In the genomic region with DNA sequence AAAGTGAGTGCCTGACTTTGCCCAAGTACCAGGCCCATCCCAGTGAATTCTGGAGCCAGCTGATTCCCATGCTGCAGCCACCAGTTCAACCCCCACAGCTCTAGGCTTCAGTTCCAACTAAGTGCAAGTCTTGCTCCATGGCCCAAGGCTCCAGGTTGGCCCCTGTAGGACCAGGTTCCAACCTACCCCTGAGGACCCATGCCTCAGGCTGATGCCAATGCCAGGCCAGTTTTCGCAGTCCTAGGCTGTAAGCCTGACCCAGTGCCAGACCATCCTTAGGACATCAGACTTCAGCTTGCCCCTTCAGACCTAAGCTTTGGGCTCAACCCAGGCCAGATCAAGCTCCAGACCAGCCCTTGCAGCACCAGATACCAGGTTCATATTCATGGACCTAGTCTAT, we compare ENCODE assay signal across 24 cellular contexts.
DNase-seq lines count a peak whose midpoint lies in the region; ATAC-seq, FAIRE-seq and TF ChIP-seq lines count a peak whose summit lies in the region.
"Had no signal": no experiment of that assay in that cellular context is flagged by ENCODE, and none has a peak within 500 bp of the region (broad histone marks: within the 10 kb centered on the region; RNA-seq: fewer than 3 reads in every experiment).

No MANE protein-coding gene starts in this region.

- no peak overlapping the region for H3K4me3 ChIP-seq in kidney (ENCODE audit: low read length in 2 of 2)
- no peak overlapping the region for H3K4me3 ChIP-seq in upper lobe of right lung
- H3K4me3 ChIP-seq in osteoblast (ENCODE audit: insufficient read depth, low read length) = no peak overlapping the region
- no peak overlapping the region for H3K4me3 ChIP-seq in CD8-positive, alpha-beta T cell (ENCODE audit: low read depth, low read length)
- H3K4me3 ChIP-seq: BLaER1, GM12878 had no signal

- H3K4me2 ChIP-seq in osteoblast (ENCODE audit: insufficient read depth, low read length) = no peak overlapping the region
- H3K4me2 ChIP-seq: BLaER1 had no signal

- peak; percentile 16 for ATAC-seq in upper lobe of right lung
- no peak for ATAC-seq in CD8-positive, alpha-beta T cell
- ATAC-seq: GM12878 had no signal

- peak; percentile 68 for DNase-seq in chondrocyte (ENCODE audit: low spot score)
- DNase-seq in kidney = peak; percentile 41
- DNase-seq in upper lobe of right lung = no peak
- DNase-seq in activated T-helper 1 cell treated with anti-CD3 and anti-CD28 coated beads, Interleukin-12 subunit alpha, Interleukin-12 subunit beta, Interleukin-2, Interleukin-4 antibody, amounts not matched to agents 30 ng/mL and 10 ng/mL and 1 ng/mL, durations not matched to agents 14 hours and 24 hours and 36 hours (ENCODE audit: low spot score) = no peak
- DNase-seq in osteoblast (ENCODE audit: insufficient read length, low spot score, missing footprints) = no peak
- no peak for DNase-seq in CD8-positive, alpha-beta T cell
- DNase-seq: 8988T; ACHN; BE2C; C1 segment of cervical spinal cord; CD4-positive, alpha-beta T cell; CD8-positive, alpha-beta memory T cell; COR-L47; DMS 273 treated with DMSO at 0.1 percent for 48 hours; DMS53; DMS79; DND-41; EL; GDM1 had no signal

- no peaks in the 10 kb centered on the region for H4K20me1 ChIP-seq in osteoblast (ENCODE audit: insufficient read depth, low read length)
- H4K20me1 ChIP-seq: BLaER1 had no signal

- H3K9me3 ChIP-seq in kidney (ENCODE audit: control insufficient read depth in 1 of 2, low read length in 2 of 2) = no peaks in the 10 kb centered on the region
- H3K9me3 ChIP-seq in upper lobe of right lung = no peaks in the 10 kb centered on the region
- peaks cover 6% of the 10 kb centered on the region for H3K9me3 ChIP-seq in osteoblast (ENCODE audit: low read depth, low read length)
- no peaks in the 10 kb centered on the region for H3K9me3 ChIP-seq in CD8-positive, alpha-beta T cell (ENCODE audit: low read length)
- H3K9me3 ChIP-seq: BE2C had no signal

- intact Hi-C loops in kidney (cut with DNase I) = no loop called here
- intact Hi-C loops in upper lobe of right lung (cut with DNase I) = no loop called here
- intact Hi-C loops in activated T-helper 1 cell treated with anti-CD3 and anti-CD28 coated beads, Interleukin-12 subunit alpha, Interleukin-12 subunit beta, Interleukin-2, Interleukin-4 antibody, amounts not matched to agents 30 ng/mL and 10 ng/mL and 1 ng/mL, durations not matched to agents 14 hours and 24 hours and 36 hours (cut with micrococcal nuclease) = no loop called here
- intact Hi-C loops in CD8-positive, alpha-beta T cell (cut with DNase I, micrococcal nuclease) = no loop called here

- H3K9ac ChIP-seq in kidney (ENCODE audit: low read length in 2 of 2) = no peak overlapping the region
- H3K9ac ChIP-seq: BLaER1 had no signal

- CTCF ChIA-PET in CD8-positive, alpha-beta T cell (lab: Charles Lee) = no interaction called here

- H3K4me3 Mint-ChIP-seq in chondrocyte (ENCODE audit: unreplicated experiment) = no peak overlapping the region
- H3K4me3 Mint-ChIP-seq in activated T-helper 1 cell treated with anti-CD3 and anti-CD28 coated beads, Interleukin-12 subunit alpha, Interleukin-12 subunit beta, Interleukin-2, Interleukin-4 antibody, amounts not matched to agents 30 ng/mL and 10 ng/mL and 1 ng/mL, durations not matched to agents 14 hours and 24 hours and 36 hours = no peak overlapping the region
- H3K4me3 Mint-ChIP-seq in CD8-positive, alpha-beta T cell = no peak overlapping the region
- H3K4me3 Mint-ChIP-seq: CD4-positive, alpha-beta T cell; CD8-positive, alpha-beta memory T cell had no signal

- H3K27ac ChIP-seq in kidney (ENCODE audit: low read depth in 2 of 2, low read length in 2 of 2) = no peak overlapping the region
- H3K27ac ChIP-seq in upper lobe of right lung = no peak overlapping the region
- no peak overlapping the region for H3K27ac ChIP-seq in osteoblast (ENCODE audit: low read depth, low read length)
- no peak overlapping the region for H3K27ac ChIP-seq in CD8-positive, alpha-beta T cell (ENCODE audit: low read depth, low read length)
- H3K27ac ChIP-seq: BLaER1 had no signal

- H3K4me1 Mint-ChIP-seq in chondrocyte (ENCODE audit: low read depth) = no peaks in the 10 kb centered on the region
- H3K4me1 Mint-ChIP-seq in activated T-helper 1 cell treated with anti-CD3 and anti-CD28 coated beads, Interleukin-12 subunit alpha, Interleukin-12 subunit beta, Interleukin-2, Interleukin-4 antibody, amounts not matched to agents 30 ng/mL and 10 ng/mL and 1 ng/mL, durations not matched to agents 14 hours and 24 hours and 36 hours (ENCODE audit: low read depth) = no peaks in the 10 kb centered on the region
- no peaks in the 10 kb centered on the region for H3K4me1 Mint-ChIP-seq in CD8-positive, alpha-beta T cell (ENCODE audit: low read depth)
- H3K4me1 Mint-ChIP-seq: CD8-positive, alpha-beta memory T cell had no signal

- no peak overlapping the region for H3K27ac Mint-ChIP-seq in chondrocyte (ENCODE audit: unreplicated experiment)
- no peak overlapping the region for H3K27ac Mint-ChIP-seq in activated T-helper 1 cell treated with anti-CD3 and anti-CD28 coated beads, Interleukin-12 subunit alpha, Interleukin-12 subunit beta, Interleukin-2, Interleukin-4 antibody, amounts not matched to agents 30 ng/mL and 10 ng/mL and 1 ng/mL, durations not matched to agents 14 hours and 24 hours and 36 hours
- no peak overlapping the region for H3K27ac Mint-ChIP-seq in CD8-positive, alpha-beta T cell
- H3K27ac Mint-ChIP-seq: CD4-positive, alpha-beta T cell had no signal

- no peaks in the 10 kb centered on the region for H3K36me3 ChIP-seq in kidney (ENCODE audit: control insufficient read depth in 1 of 2, insufficient read depth in 2 of 2, low read length in 2 of 2)
- no peaks in the 10 kb centered on the region for H3K36me3 ChIP-seq in upper lobe of right lung
- no peaks in the 10 kb centered on the region for H3K36me3 ChIP-seq in osteoblast (ENCODE audit: insufficient read depth, low read length)
- no peaks in the 10 kb centered on the region for H3K36me3 ChIP-seq in CD8-positive, alpha-beta T cell (ENCODE audit: insufficient read depth, low read length)
- H3K36me3 ChIP-seq: BE2C, BLaER1 had no signal

- H3K4me1 ChIP-seq in kidney (ENCODE audit: control insufficient read depth in 1 of 2, insufficient read depth in 1 of 2, low read depth in 1 of 2, low read length in 2 of 2) (no peaks in the 10 kb centered on the region), upper lobe of right lung (no peaks in the 10 kb centered on the region), osteoblast (ENCODE audit: insufficient read depth, low read length) (no peaks in the 10 kb centered on the region)
- H3K4me1 ChIP-seq in CD8-positive, alpha-beta T cell (ENCODE audit: insufficient read depth, low read length) = no peaks in the 10 kb centered on the region
- H3K4me1 ChIP-seq: BE2C, BLaER1 had no signal

- TF ChIP-seq CTCF in chondrocyte (IDR thresholded peaks at IDR 0.05) (no peak), kidney (IDR thresholded peaks at IDR 0.05; ENCODE audit: borderline replicate concordance, extremely low read depth, insufficient read depth) (no peak), upper lobe of right lung (IDR thresholded peaks at IDR 0.05) (no peak), osteoblast (IDR thresholded peaks at IDR 0.05; ENCODE audit: extremely low read depth, low read depth, low read length) (no peak)
- TF ChIP-seq CTCF in CD8-positive, alpha-beta T cell (IDR thresholded peaks at IDR 0.05) = no peak

- POLR2A ChIA-PET in CD8-positive, alpha-beta T cell (lab: Charles Lee) = no interaction called here

- H3K27me3 ChIP-seq in upper lobe of right lung (no peaks in the 10 kb centered on the region), osteoblast (ENCODE audit: insufficient read depth, low read length) (no peaks in the 10 kb centered on the region)
- H3K27me3 ChIP-seq in CD8-positive, alpha-beta T cell (ENCODE audit: insufficient read depth, low read length) = no peaks in the 10 kb centered on the region
- H3K27me3 ChIP-seq: BE2C, BLaER1 had no signal

- H3K79me2 ChIP-seq in osteoblast (ENCODE audit: insufficient read depth, low read length) = no peaks in the 10 kb centered on the region

- no peak overlapping the region for H2AFZ ChIP-seq in osteoblast (ENCODE audit: low read length)

- H3K27me3 Mint-ChIP-seq in chondrocyte (ENCODE audit: low read depth) = peaks cover 4% of the 10 kb centered on the region
- no peaks in the 10 kb centered on the region for H3K27me3 Mint-ChIP-seq in activated T-helper 1 cell treated with anti-CD3 and anti-CD28 coated beads, Interleukin-12 subunit alpha, Interleukin-12 subunit beta, Interleukin-2, Interleukin-4 antibody, amounts not matched to agents 30 ng/mL and 10 ng/mL and 1 ng/mL, durations not matched to agents 14 hours and 24 hours and 36 hours (ENCODE audit: insufficient read depth)
- no peaks in the 10 kb centered on the region for H3K27me3 Mint-ChIP-seq in CD8-positive, alpha-beta T cell (ENCODE audit: low read depth)
- H3K27me3 Mint-ChIP-seq: CD4-positive, alpha-beta T cell; CD8-positive, alpha-beta memory T cell had no signal

- peaks cover 20% of the 10 kb centered on the region for H3K9me3 Mint-ChIP-seq in chondrocyte (ENCODE audit: low read depth)
- peaks cover 11% of the 10 kb centered on the region for H3K9me3 Mint-ChIP-seq in activated T-helper 1 cell treated with anti-CD3 and anti-CD28 coated beads, Interleukin-12 subunit alpha, Interleukin-12 subunit beta, Interleukin-2, Interleukin-4 antibody, amounts not matched to agents 30 ng/mL and 10 ng/mL and 1 ng/mL, durations not matched to agents 14 hours and 24 hours and 36 hours
- H3K9me3 Mint-ChIP-seq in CD8-positive, alpha-beta T cell = peaks cover 17% of the 10 kb centered on the region

- no peaks in the 10 kb centered on the region for H3K36me3 Mint-ChIP-seq in chondrocyte (ENCODE audit: low read depth)
- no peaks in the 10 kb centered on the region for H3K36me3 Mint-ChIP-seq in activated T-helper 1 cell treated with anti-CD3 and anti-CD28 coated beads, Interleukin-12 subunit alpha, Interleukin-12 subunit beta, Interleukin-2, Interleukin-4 antibody, amounts not matched to agents 30 ng/mL and 10 ng/mL and 1 ng/mL, durations not matched to agents 14 hours and 24 hours and 36 hours (ENCODE audit: low read depth)
- no peaks in the 10 kb centered on the region for H3K36me3 Mint-ChIP-seq in CD8-positive, alpha-beta T cell
- H3K36me3 Mint-ChIP-seq: CD8-positive, alpha-beta memory T cell had no signal

- no peak for FAIRE-seq in kidney (lab: Jason Lieb, UNC)
- FAIRE-seq: A204.1, GM12878, GM12892, GM18507 had no signal

Comparison
In these comparisons a context has a peak if more than half of its experiments do, and no peak if none do; other contexts are left out.
1. DNase-seq: peak in chondrocyte (single experiment) and kidney (single experiment); none in upper lobe of right lung (single experiment), activated T-helper 1 cell treated with anti-CD3 and anti-CD28 coated beads, Interleukin-12 subunit alpha, Interleukin-12 subunit beta, Interleukin-2, Interleukin-4 antibody, amounts not matched to agents 30 ng/mL and 10 ng/mL and 1 ng/mL, durations not matched to agents 14 hours and 24 hours and 36 hours (single experiment), osteoblast (single experiment) and CD8-positive, alpha-beta T cell (0 of 7).